23 cellular contexts compared by ENCODE assay signal in genomic region chr10:62705789-62706188, GRCh38.
DNase-seq lines count a peak whose midpoint lies in the region; ATAC-seq, FAIRE-seq and TF ChIP-seq lines count a peak whose summit lies in the region.
"Had no signal": no experiment of that assay in that cellular context is flagged by ENCODE, and none has a peak within 500 bp of the region (broad histone marks: within the 10 kb centered on the region; RNA-seq: fewer than 3 reads in every experiment).

No MANE protein-coding gene starts in this region.

- 81 to 83% methylated on average over 2 of the region's 2 CpGs for whole genome bisulfite sequencing in pancreas, 2 donors

- H3K9me3 ChIP-seq in pancreas: no peaks in the 10 kb centered on the region
- no peaks in the 10 kb centered on the region for H3K9me3 ChIP-seq in effector memory CD4-positive, alpha-beta T cell (ENCODE audit: control insufficient read depth, low read length)
- H3K9me3 ChIP-seq: Caco-2 had no signal

- H3K27me3 Mint-ChIP-seq in T-helper 1 cell treated with Interleukin-12 subunit alpha and Interleukin-12 subunit beta and Interleukin-4 antibody, amounts not matched to agents 30 μg/mL and 1 μg/mL, for 36 hours (ENCODE audit: low read depth): peaks cover 29% of the 10 kb centered on the region
- peaks cover 33% of the 10 kb centered on the region for H3K27me3 Mint-ChIP-seq in stimulated activated naive CD8-positive, alpha-beta T cell treated with anti-CD3 and anti-CD28 coated beads, Interleukin-15, amount 100 ng/mL, for 72 hours
- H3K27me3 Mint-ChIP-seq in WTC11 (ENCODE audit: low read depth): no peaks in the 10 kb centered on the region; the same call in 1 of the 2 replicates
- no peaks in the 10 kb centered on the region for H3K27me3 Mint-ChIP-seq in stimulated activated naive B cell treated with anti-CD40 and anti-IgM and Interleukin-4, amounts not matched to agents 10 μg/mL and 1 μg/mL and 100 μg/mL, for 72 hours
- H3K27me3 Mint-ChIP-seq: B cell had no signal

- intact Hi-C loops in pancreas (cut with DNase I): no loop called here

- H3K36me3 ChIP-seq in pancreas: no peaks in the 10 kb centered on the region
- H3K36me3 ChIP-seq in effector memory CD4-positive, alpha-beta T cell (ENCODE audit: control insufficient read depth, insufficient read depth, low read length): no peaks in the 10 kb centered on the region
- H3K36me3 ChIP-seq: BLaER1 had no signal

- POLR2A ChIA-PET in WTC11 (lab: Charles Lee): no interaction called here

- peaks cover 9% of the 10 kb centered on the region for H3K36me3 Mint-ChIP-seq in T-helper 1 cell treated with Interleukin-12 subunit alpha and Interleukin-12 subunit beta and Interleukin-4 antibody, amounts not matched to agents 30 μg/mL and 1 μg/mL, for 36 hours (ENCODE audit: low read depth)
- H3K36me3 Mint-ChIP-seq in WTC11: no peaks in the 10 kb centered on the region
- H3K36me3 Mint-ChIP-seq in stimulated activated naive B cell treated with anti-CD40 and anti-IgM and Interleukin-4, amounts not matched to agents 10 μg/mL and 1 μg/mL and 100 μg/mL, for 72 hours: peaks cover 7 to 9% of the 10 kb centered on the region in 2 donors
- H3K36me3 Mint-ChIP-seq: CD4-positive, CD25-positive, alpha-beta regulatory T cell; CD8-positive, alpha-beta T cell had no signal

- peaks cover 8% of the 10 kb centered on the region for H3K4me1 Mint-ChIP-seq in T-helper 1 cell treated with Interleukin-12 subunit alpha and Interleukin-12 subunit beta and Interleukin-4 antibody, amounts not matched to agents 30 μg/mL and 1 μg/mL, for 36 hours (ENCODE audit: low read depth)
- peaks cover 5% of the 10 kb centered on the region for H3K4me1 Mint-ChIP-seq in stimulated activated naive CD8-positive, alpha-beta T cell treated with anti-CD3 and anti-CD28 coated beads, Interleukin-15, amount 100 ng/mL, for 72 hours
- H3K4me1 Mint-ChIP-seq in WTC11: peaks cover 4% of the 10 kb centered on the region
- peaks cover 42 to 63% of the 10 kb centered on the region in 2 donors for H3K4me1 Mint-ChIP-seq in stimulated activated naive B cell treated with anti-CD40 and anti-IgM and Interleukin-4, amounts not matched to agents 10 μg/mL and 1 μg/mL and 100 μg/mL, for 72 hours
- H3K4me1 Mint-ChIP-seq: CD4-positive, CD25-positive, alpha-beta regulatory T cell; H9 had no signal

- DNase-seq in T-helper 1 cell (no peak), WTC11 (ENCODE audit: low spot score) (no peak), pancreas (no peak)
- DNase-seq in stimulated activated naive CD8-positive, alpha-beta T cell treated with anti-CD3 and anti-CD28 coated beads, Interleukin-15, Interleukin-2, amounts not matched to agents 100 U/mL and 50 U/mL, for 24 hours: no peak
- no peak for DNase-seq in stimulated activated naive CD8-positive, alpha-beta T cell treated with anti-CD3 and anti-CD28 coated beads, Interleukin-15, amount 100 ng/mL, for 72 hours
- no peak for DNase-seq in stimulated activated naive B cell treated with anti-CD40 and anti-IgM and Interleukin-4, amounts not matched to agents 10 μg/mL and 1 μg/mL and 100 μg/mL, for 72 hours
- no peak for DNase-seq in effector memory CD4-positive, alpha-beta T cell
- DNase-seq: Caco-2; CD4-positive, CD25-positive, alpha-beta regulatory T cell; CD8-positive, alpha-beta T cell; DMS153; DND-41; GM23248; H9 had no signal

- peak; percentile 71 for ATAC-seq in stimulated activated naive CD8-positive, alpha-beta T cell treated with anti-CD3 and anti-CD28 coated beads, Interleukin-15, Interleukin-2, amounts not matched to agents 100 U/mL and 50 U/mL, for 24 hours
- no peak for ATAC-seq in stimulated activated naive CD8-positive, alpha-beta T cell treated with anti-CD3 and anti-CD28 coated beads, Interleukin-15, amount 100 ng/mL, for 72 hours
- ATAC-seq in WTC11 (peak; percentile 39; the same call in 1 of the 2 replicates), pancreas (no peak)
- ATAC-seq in stimulated activated naive B cell treated with anti-CD40 and anti-IgM and Interleukin-4, amounts not matched to agents 10 μg/mL and 1 μg/mL and 100 μg/mL, for 72 hours (replicated peaks): peak; percentile 24 to 45
- ATAC-seq: CD8-positive, alpha-beta T cell; GM12878; HCT116 had no signal

- no peak overlapping the region for H3K27ac ChIP-seq in pancreas
- H3K27ac ChIP-seq in effector memory CD4-positive, alpha-beta T cell (ENCODE audit: insufficient read depth, low read length, poor library complexity, severe bottlenecking): no peak overlapping the region
- H3K27ac ChIP-seq: 22Rv1, BLaER1, C4-2B, GM23248 had no signal

- TF ChIP-seq CTCF in WTC11 (IDR thresholded peaks at IDR 0.05) (no peak), pancreas (IDR thresholded peaks at IDR 0.05) (no peak)

- H3K4me3 ChIP-seq in pancreas: no peak overlapping the region
- H3K4me3 ChIP-seq in effector memory CD4-positive, alpha-beta T cell (ENCODE audit: insufficient read depth, low read depth, low read length, poor library complexity, severe bottlenecking): no peak overlapping the region
- H3K4me3 ChIP-seq: BLaER1, GM12878, GM23248 had no signal

- FAIRE-seq in pancreas (lab: Jason Lieb, UNC): no peak
- FAIRE-seq: A204.1, G401.6, GM12878 had no signal

- H3K27ac Mint-ChIP-seq in T-helper 1 cell treated with Interleukin-12 subunit alpha and Interleukin-12 subunit beta and Interleukin-4 antibody, amounts not matched to agents 30 μg/mL and 1 μg/mL, for 36 hours: peak overlapping the region; percentile 5
- no peak overlapping the region for H3K27ac Mint-ChIP-seq in stimulated activated naive CD8-positive, alpha-beta T cell treated with anti-CD3 and anti-CD28 coated beads, Interleukin-15, amount 100 ng/mL, for 72 hours
- H3K27ac Mint-ChIP-seq in WTC11: no peak overlapping the region
- no peak overlapping the region for H3K27ac Mint-ChIP-seq in stimulated activated naive B cell treated with anti-CD40 and anti-IgM and Interleukin-4, amounts not matched to agents 10 μg/mL and 1 μg/mL and 100 μg/mL, for 72 hours
- H3K27ac Mint-ChIP-seq: B cell; CD4-positive, CD25-positive, alpha-beta regulatory T cell; CD8-positive, alpha-beta T cell; H9 had no signal

- H3K4me1 ChIP-seq in pancreas: no peaks in the 10 kb centered on the region
- H3K4me1 ChIP-seq in effector memory CD4-positive, alpha-beta T cell (ENCODE audit: control insufficient read depth, insufficient read depth, low read length, poor library complexity, severe bottlenecking): no peaks in the 10 kb centered on the region
- H3K4me1 ChIP-seq: Caco-2 had no signal

- CTCF ChIA-PET in WTC11 (lab: Charles Lee): interaction anchor here (1.5 kb wide), 1 partner anchor 113 kb away, joined by 3 read pairs; no protein-coding TSS in a partner anchor

- H3K27me3 ChIP-seq in pancreas: no peaks in the 10 kb centered on the region
- H3K27me3 ChIP-seq in effector memory CD4-positive, alpha-beta T cell (replicated peaks; ENCODE audit: control insufficient read depth, insufficient read depth, low read length, poor library complexity, severe bottlenecking): no peaks in the 10 kb centered on the region
- H3K27me3 ChIP-seq: BLaER1 had no signal

- H3K9me3 Mint-ChIP-seq in T-helper 1 cell treated with Interleukin-12 subunit alpha and Interleukin-12 subunit beta and Interleukin-4 antibody, amounts not matched to agents 30 μg/mL and 1 μg/mL, for 36 hours: peaks cover 46% of the 10 kb centered on the region
- H3K9me3 Mint-ChIP-seq in stimulated activated naive CD8-positive, alpha-beta T cell treated with anti-CD3 and anti-CD28 coated beads, Interleukin-15, amount 100 ng/mL, for 72 hours: peaks cover 18 to 38% of the 10 kb centered on the region in 2 donors
- H3K9me3 Mint-ChIP-seq in WTC11: peaks cover 34% of the 10 kb centered on the region
- peaks cover 8 to 13% of the 10 kb centered on the region in 2 donors for H3K9me3 Mint-ChIP-seq in stimulated activated naive B cell treated with anti-CD40 and anti-IgM and Interleukin-4, amounts not matched to agents 10 μg/mL and 1 μg/mL and 100 μg/mL, for 72 hours

- H3K4me3 Mint-ChIP-seq in T-helper 1 cell treated with Interleukin-12 subunit alpha and Interleukin-12 subunit beta and Interleukin-4 antibody, amounts not matched to agents 30 μg/mL and 1 μg/mL, for 36 hours: no peak overlapping the region
- no peak overlapping the region for H3K4me3 Mint-ChIP-seq in stimulated activated naive CD8-positive, alpha-beta T cell treated with anti-CD3 and anti-CD28 coated beads, Interleukin-15, amount 100 ng/mL, for 72 hours
- H3K4me3 Mint-ChIP-seq in WTC11: no peak overlapping the region
- no peak overlapping the region for H3K4me3 Mint-ChIP-seq in stimulated activated naive B cell treated with anti-CD40 and anti-IgM and Interleukin-4, amounts not matched to agents 10 μg/mL and 1 μg/mL and 100 μg/mL, for 72 hours
- H3K4me3 Mint-ChIP-seq: B cell; CD4-positive, CD25-positive, alpha-beta regulatory T cell; CD8-positive, alpha-beta T cell; H9 had no signal

TF ChIP-seq in WTC11, 78 proteins besides CTCF, POLR2A, EP300 and RAD21 (continues in another document):
- TF ChIP-seq SMAD4 (CRISPR knock-in tag; IDR thresholded peaks at IDR 0.05): no peak
- no peak for TF ChIP-seq NFE2L1 (CRISPR knock-in tag; IDR thresholded peaks at IDR 0.05)
- TF ChIP-seq ELF4 (CRISPR knock-in tag; IDR thresholded peaks at IDR 0.05; ENCODE audit: low read depth): no peak
- TF ChIP-seq GTF2I (CRISPR knock-in tag; conservative IDR thresholded peaks at IDR 0.05): no peak
- no peak for TF ChIP-seq PRDM15 (CRISPR knock-in tag; IDR thresholded peaks at IDR 0.05)
- TF ChIP-seq NR2C2 (CRISPR knock-in tag; IDR thresholded peaks at IDR 0.05): no peak

Comparison
In these comparisons a context has a peak if more than half of its experiments do, and no peak if none do; other contexts are left out.
1. ATAC-seq: peak in stimulated activated naive CD8-positive, alpha-beta T cell treated with anti-CD3 and anti-CD28 coated beads, Interleukin-15, Interleukin-2, amounts not matched to agents 100 U/mL and 50 U/mL, for 24 hours (single experiment), WTC11 (single experiment) and stimulated activated naive B cell treated with anti-CD40 and anti-IgM and Interleukin-4, amounts not matched to agents 10 μg/mL and 1 μg/mL and 100 μg/mL, for 72 hours (2 of 2); none in stimulated activated naive CD8-positive, alpha-beta T cell treated with anti-CD3 and anti-CD28 coated beads, Interleukin-15, amount 100 ng/mL, for 72 hours (single experiment) and pancreas (0 of 4).